Comparison of ENCODE assay signal across 11 cellular contexts in genomic region chr2:159895258-159896209, GRCh38. TPM values are rescaled to one million over a fixed set of nuclear protein-coding genes. Genes with fewer than 3 reads are reported as not detected.
DNase-seq lines count a peak whose midpoint lies in the region; ATAC-seq, FAIRE-seq and TF ChIP-seq lines count a peak whose summit lies in the region.
"Had no signal": no experiment of that assay in that cellular context is flagged by ENCODE, and none has a peak within 500 bp of the region (broad histone marks: within the 10 kb centered on the region; RNA-seq: fewer than 3 reads in every experiment).

No MANE protein-coding gene starts in this region.

- H3K9me3 Mint-ChIP-seq in CD4-positive, alpha-beta memory T cell = no peaks in the 10 kb centered on the region
- H3K9me3 Mint-ChIP-seq: T-helper 1 cell treated with Interleukin-12 subunit alpha and Interleukin-12 subunit beta and Interleukin-4 antibody, amounts not matched to agents 30 μg/mL and 1 μg/mL, for 36 hours had no signal

- TF ChIP-seq CTCF in GM20000 (IDR thresholded peaks at IDR 0.05; ENCODE audit: extremely low read depth, missing control alignments) (no peak), D721Med (IDR thresholded peaks at IDR 0.05; ENCODE audit: insufficient read depth, missing control alignments) (no peak)

- no peak for FAIRE-seq in D721Med (lab: Jason Lieb, UNC)

- no peaks in the 10 kb centered on the region for H3K27me3 ChIP-seq in CD4-positive, alpha-beta memory T cell (ENCODE audit: insufficient read depth, low read length)

- H3K36me3 Mint-ChIP-seq in CD4-positive, alpha-beta memory T cell = peaks cover 53% of the 10 kb centered on the region in 2 donors

- intact Hi-C loops in CD4-positive, alpha-beta memory T cell (cut with micrococcal nuclease) = no loop called here

- H3K4me1 ChIP-seq in CD4-positive, alpha-beta memory T cell (ENCODE audit: insufficient read depth, low read length) = peaks cover 4% of the 10 kb centered on the region

- POLR2A ChIA-PET in CD4-positive, alpha-beta memory T cell (lab: Charles Lee; ENCODE audit: partially characterized antibody) = interaction anchor here (0.7 to 2.1 kb wide), 2 partner anchors 9 to 10 kb away, joined by 3 to 5 read pairs; partner anchors contain the start of gene LY75

- no peak overlapping the region for H3K4me3 ChIP-seq in CD4-positive, alpha-beta memory T cell (ENCODE audit: low read length in 2 of 2)

- no peak overlapping the region for H3K27ac ChIP-seq in CD4-positive, alpha-beta memory T cell (ENCODE audit: low read depth, low read length)
- H3K27ac ChIP-seq: 22Rv1, epithelial cell of prostate had no signal

- no peaks in the 10 kb centered on the region for H3K9me3 ChIP-seq in CD4-positive, alpha-beta memory T cell (ENCODE audit: control insufficient read depth in 1 of 2, low read length in 2 of 2)

- H3K36me3 ChIP-seq in CD4-positive, alpha-beta memory T cell (ENCODE audit: insufficient read depth, low read length) = no peaks in the 10 kb centered on the region

- H3K4me1 Mint-ChIP-seq in CD4-positive, alpha-beta memory T cell = peaks cover 23 to 77% (median 53%) of the 10 kb centered on the region in 4 donors

- peak; percentile 58 for ATAC-seq in HG03342 (IDR thresholded peaks at IDR 0.05; ENCODE audit: unreplicated experiment)

- CTCF ChIA-PET in CD4-positive, alpha-beta memory T cell (lab: Charles Lee; ENCODE audit: partially characterized antibody) = interaction anchor here (1.3 to 1.5 kb wide), 2 partner anchors 14 to 26 kb away, joined by 3 to 5 read pairs; no protein-coding TSS in a partner anchor

- H3K27me3 Mint-ChIP-seq in CD4-positive, alpha-beta memory T cell = no peaks in the 10 kb centered on the region

- peak; percentile 8 for DNase-seq in DMS 273 (lab: John Stamatoyannopoulos, UW; ENCODE audit: unreplicated experiment)
- DNase-seq in DMS 273 treated with DMSO at 0.1 percent for 48 hours (lab: John Stamatoyannopoulos, UW) = no peak
- DNase-seq in GM20000 (ENCODE audit: low spot score) = peak; percentile 58
- DNase-seq in germinal center (ENCODE audit: low spot score) = peak; percentile 32
- DNase-seq in activated effector memory CD4-positive, alpha-beta T cell treated with anti-CD3 and anti-CD28 coated beads, Interleukin-2, amount 50 U/mL, for 16 hours = no peak
- DNase-seq in CD4-positive, alpha-beta memory T cell = no peak
- DNase-seq in D721Med (ENCODE audit: insufficient read length, low spot score) = no peak

- peak overlapping the region in 1 of 8 donors; percentile 1 for H3K4me3 Mint-ChIP-seq in CD4-positive, alpha-beta memory T cell
- H3K4me3 Mint-ChIP-seq: T-helper 1 cell treated with Interleukin-12 subunit alpha and Interleukin-12 subunit beta and Interleukin-4 antibody, amounts not matched to agents 30 μg/mL and 1 μg/mL, for 36 hours had no signal

- peak overlapping the region in 3 of 7 donors; percentile 25 to 74 (median 29) for H3K27ac Mint-ChIP-seq in CD4-positive, alpha-beta memory T cell
- H3K27ac Mint-ChIP-seq: T-helper 1 cell treated with Interleukin-12 subunit alpha and Interleukin-12 subunit beta and Interleukin-4 antibody, amounts not matched to agents 30 μg/mL and 1 μg/mL, for 36 hours had no signal

RNA-seq across cellular contexts. Expression of gene LY75, which starts 9.0 kb away (rescaled TPM):
- 10 to 100 TPM; 39.6 to 40.9 TPM for total RNA-seq in CD4-positive, alpha-beta memory T cell
- polyA plus RNA-seq in CD4-positive, alpha-beta memory T cell = 10 to 100 TPM; 43.8 to 56.9 TPM

Comparison
In these comparisons a context has a peak if more than half of its experiments do, and no peak if none do; other contexts are left out.
1. DNase-seq: peak in DMS 273 (single experiment), GM20000 (single experiment) and germinal center (single experiment); none in DMS 273 treated with DMSO at 0.1 percent for 48 hours (single experiment), activated effector memory CD4-positive, alpha-beta T cell treated with anti-CD3 and anti-CD28 coated beads, Interleukin-2, amount 50 U/mL, for 16 hours (single experiment), CD4-positive, alpha-beta memory T cell (0 of 5) and D721Med (single experiment).